ENCODE assay signal across 8 cellular contexts in the genomic region with DNA sequence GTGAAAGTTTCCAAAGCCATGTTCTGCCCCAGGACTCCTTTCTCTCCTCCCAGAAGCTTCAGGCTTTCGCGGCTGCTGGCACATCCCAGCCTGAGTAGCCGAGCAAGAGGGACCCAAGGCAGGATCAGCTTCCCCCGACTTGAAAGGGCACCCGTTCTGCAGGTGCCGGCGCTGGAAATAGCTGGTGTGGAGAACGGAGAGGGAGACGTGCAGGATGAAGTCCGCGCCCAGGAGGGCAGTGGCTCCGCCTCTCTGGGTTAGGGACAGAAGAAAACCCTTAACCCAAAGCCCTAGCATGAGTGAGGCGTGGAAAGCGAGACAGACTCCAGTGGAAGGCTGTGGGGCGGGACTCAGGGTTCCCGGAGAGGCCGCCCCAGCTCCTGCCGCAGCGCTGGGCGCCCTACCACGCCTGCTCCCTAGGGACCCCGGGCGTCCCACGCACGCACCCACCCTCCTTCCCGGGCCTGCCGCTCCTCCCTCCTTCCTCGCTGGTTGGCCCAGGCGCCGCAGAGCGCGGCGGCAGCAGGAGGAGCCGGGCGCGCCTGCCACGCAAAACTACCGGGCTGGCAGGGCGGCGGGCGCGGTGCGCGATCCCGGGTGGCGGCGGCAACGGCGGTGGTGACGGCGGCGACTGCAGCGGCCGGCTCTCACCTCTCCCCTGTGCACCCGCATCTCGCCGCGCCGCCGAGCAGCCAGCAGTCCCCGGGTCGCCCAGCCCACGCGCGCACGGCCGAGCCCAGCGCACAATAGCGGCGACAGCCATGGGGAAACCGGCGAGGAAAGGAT. TPM values are rescaled to one million over a fixed set of nuclear protein-coding genes. Genes with fewer than 3 reads are reported as not detected.
A peak's percentile ranks its signal among the peaks of the same experiment; 100 is the strongest.
DNase-seq lines count a peak whose midpoint lies in the region; ATAC-seq, FAIRE-seq and TF ChIP-seq lines count a peak whose summit lies in the region.

A gene (plus strand): TSS at position 550 of the 786 bp plus-strand sequence. CDS start 212 bp downstream, at position 762.

- H3K27ac Mint-ChIP-seq in nephron: peak within 1 kb of the TSS; percentile 56 to 90 (median 59)

- H3K9me3 ChIP-seq in A549: no peaks in the 10 kb centered on the region

- H3K36me3 Mint-ChIP-seq in nephron (ENCODE audit: low read depth): no peaks in the 10 kb centered on the region

- WGBS in A549 (ENCODE audit: missing lambda C conversion rate): 2% methylated on average over 51 of the region's 72 CpGs

- peaks cover 6% of the 10 kb centered on the region for H3K4me1 ChIP-seq in A549

- no peak for TF ChIP-seq RAD21 in A549 (conservative IDR thresholded peaks at IDR 0.05 in 1 of 2, IDR thresholded peaks at IDR 0.05 in 1 of 2)

- peaks cover 18% of the 10 kb centered on the region for H3K4me1 Mint-ChIP-seq in nephron

- no peak for FAIRE-seq in A549 (lab: Jason Lieb, UNC)
- no peak for FAIRE-seq in urothelium cell line (lab: Jason Lieb, UNC)

- peak within 1 kb of the TSS; percentile 99 for H3K4me2 ChIP-seq in A549

- TF ChIP-seq POLR2A in A549 (IDR thresholded peaks at IDR 0.05; ENCODE audit: low read length) (peak; percentile 41; the same call in 1 of the 2 replicates), GM15510 (IDR thresholded peaks at IDR 0.05; ENCODE audit: borderline replicate concordance, extremely low read depth, insufficient read length) (peak; percentile 79)

- H3K27ac ChIP-seq in A549: peak within 1 kb of the TSS; percentile 66 to 82

- no peaks in the 10 kb centered on the region for H3K9me3 Mint-ChIP-seq in nephron

- ATAC-seq in A549 (peak; percentile 90 to 91), HG02678 (IDR thresholded peaks at IDR 0.05; ENCODE audit: unreplicated experiment) (peak; percentile 76)

- peak within 1 kb of the TSS; percentile 90 to 93 (median 91) for H3K4me3 Mint-ChIP-seq in nephron

- H3K4me3 ChIP-seq in A549 (peak within 1 kb of the TSS; percentile 77), fibroblast of pulmonary artery (replicated peaks; ENCODE audit: low read depth, low read length) (peak within 1 kb of the TSS; percentile 68)

- TF ChIP-seq CTCF in A549 (IDR thresholded peaks at IDR 0.05) (no peak), fibroblast of pulmonary artery (IDR thresholded peaks at IDR 0.05; ENCODE audit: low read length, missing control alignments) (no peak), nephron (IDR thresholded peaks at IDR 0.05; ENCODE audit: unreplicated experiment in 3 of 3) (no peak)

- CTCF ChIA-PET in A549 (lab: Yijun Ruan, JAX): interaction anchor here (1.0 kb wide), 1 partner anchor 108 kb away, joined by 4 read pairs; no protein-coding TSS in a partner anchor

- POLR2A ChIA-PET in A549 (lab: Yijun Ruan, JAX): no interaction called here

- peak; percentile 52 to 60 for DNase-seq in A549 (ENCODE audit: low read depth in 1 of 2, low spot score in 1 of 2)
- peak; percentile 65 for DNase-seq in NCI-H1694 treated with DMSO at 0.1 percent for 48 hours (lab: John Stamatoyannopoulos, UW)
- peak; percentile 70 for DNase-seq in activated CD8-positive, alpha-beta memory T cell treated with anti-CD3 and anti-CD28 coated beads, Interleukin-2, amount 50 U/mL, for 48 hours
- peak; percentile 60 for DNase-seq in fibroblast of pulmonary artery (ENCODE audit: low read depth)
- DNase-seq in urothelium cell line (ENCODE audit: low spot score): peak; percentile 72

- no peak for TF ChIP-seq EP300 in A549 (IDR thresholded peaks at IDR 0.05)

- H3K27me3 Mint-ChIP-seq in nephron (ENCODE audit: low read depth): peaks cover 60% of the 10 kb centered on the region

TF ChIP-seq in A549, 52 proteins besides CTCF, POLR2A, EP300 and RAD21:
- TF ChIP-seq SREBF2 (IDR thresholded peaks at IDR 0.05): no peak
- no peak for TF ChIP-seq TP53 (CRISPR knock-in tag; IDR thresholded peaks at IDR 0.05)
TF ChIP-seq in A549: peak in this region for 0.

RNA-seq across cellular contexts. Expression of the gene that starts here (rescaled TPM):
- polyA plus RNA-seq in A549 (2011; rRNA removed): 1.3 and 2.0 TPM in 2 replicates
- polyA plus RNA-seq in A549 (2012; cell fraction: cytosol; rRNA removed): 0.33 and 0.38 TPM in 2 replicates
- 0.32 and 0.51 TPM in 2 replicates for polyA plus RNA-seq in A549 (2012; cell fraction: nucleus; rRNA removed)
- polyA plus RNA-seq in A549 (2017; fragmentation: RNase III; extraction: RNeasy Plus Mini Kit Qiagen cat#74134 plus additional on column Dnase treatment): 0.63 to 0.82 TPM (median 0.66 TPM) in 3 replicates
- 1.5 and 1.7 TPM in 2 replicates for polyA minus RNA-seq in A549 (2011; rRNA and poly(A)+ RNA removed)

Comparison
In these comparisons a context has a peak if more than half of its experiments do, and no peak if none do; other contexts are left out.
1. Peak in every context shown above with its lines: DNase-seq, ATAC-seq, H3K4me3 ChIP-seq and H3K27ac ChIP-seq.